17 cellular contexts compared by ENCODE assay signal in genomic region chr1:7641587-7642417, GRCh38.
A peak's percentile ranks its signal among the peaks of the same experiment; 100 is the strongest.
DNase-seq lines count a peak whose midpoint lies in the region; FAIRE-seq and TF ChIP-seq lines count a peak whose summit lies in the region.
"Had no signal": no experiment of that assay in that cellular context is flagged by ENCODE, and none has a peak within 500 bp of the region (broad histone marks: within the 10 kb centered on the region; RNA-seq: fewer than 3 reads in every experiment).

No MANE protein-coding gene starts in this region.

- H3K27ac ChIP-seq in H1 (ENCODE audit: low read depth, low read length) = no peak overlapping the region
- H3K27ac ChIP-seq: esophagus muscularis mucosa, upper lobe of left lung had no signal

- no peaks in the 10 kb centered on the region for H3K4me1 ChIP-seq in H1 (replicated peaks in 1 of 4; ENCODE audit: control insufficient read depth in 3 of 4, insufficient read depth in 4 of 4, low read length in 3 of 4)

- H3K9ac ChIP-seq in H1 (replicated peaks in 1 of 4; ENCODE audit: extremely low read depth in 1 of 4, low read depth in 3 of 4, low read length in 3 of 4) = no peak overlapping the region

- no peaks in the 10 kb centered on the region for H3K27me3 ChIP-seq in H1 (replicated peaks in 1 of 4; ENCODE audit: control insufficient read depth in 3 of 4, extremely low read depth in 1 of 4, insufficient read depth in 3 of 4, low read length in 3 of 4)
- H3K27me3 ChIP-seq: esophagus muscularis mucosa, upper lobe of left lung had no signal

- H2AFZ ChIP-seq in H1 (ENCODE audit: low read length) = no peak overlapping the region

- no peaks in the 10 kb centered on the region for H3K79me2 ChIP-seq in H1 (ENCODE audit: control insufficient read depth in 1 of 2, insufficient read depth in 2 of 2, low read length in 2 of 2)

- no peak for TF ChIP-seq POLR2A in H1 (IDR thresholded peaks at IDR 0.05; ENCODE audit: control extremely low read depth in 1 of 2, low read depth in 2 of 2, low read length in 2 of 2)

- no peaks in the 10 kb centered on the region for H3K23me2 ChIP-seq in H1 (ENCODE audit: low read depth, low read length)

- no peak overlapping the region for H2AK5ac ChIP-seq in H1 (ENCODE audit: low read depth, low read length)

- no peaks in the 10 kb centered on the region for H4K20me1 ChIP-seq in H1 (replicated peaks in 1 of 2; ENCODE audit: control insufficient read depth in 1 of 2, insufficient read depth in 2 of 2, low read length in 2 of 2)

- H3K56ac ChIP-seq in H1 (replicated peaks; ENCODE audit: insufficient read length, low read depth, low read length) = no peak overlapping the region

- no peak overlapping the region for H2BK120ac ChIP-seq in H1 (replicated peaks; ENCODE audit: low read depth, low read length)

- TF ChIP-seq EP300 in H1 (IDR thresholded peaks at IDR 0.05; ENCODE audit: borderline replicate concordance in 1 of 2, low read depth in 2 of 2, low read length in 2 of 2) = no peak

- peak in 1 of 2 experiments; percentile 30; a peak in 2 of 4 replicates for TF ChIP-seq RAD21 in H1 (IDR thresholded peaks at IDR 0.05 in 1 of 2, conservative IDR thresholded peaks at IDR 0.05 in 1 of 2; ENCODE audit: low read depth in 2 of 2, low read length in 2 of 2)

- POLR2A ChIA-PET in H1 (lab: Charles Lee; ENCODE audit: partially characterized antibody) = interaction anchor here (0.8 kb wide), 1 partner anchor 9 kb away, joined by 4 read pairs; no protein-coding TSS in a partner anchor

- peak overlapping the region; percentile 65; the same call in 1 of the 2 replicates for H4K8ac ChIP-seq in H1 (ENCODE audit: extremely low read depth, insufficient read depth, low read length)

- H3K4ac ChIP-seq in H1 (replicated peaks; ENCODE audit: insufficient read length, low read depth, low read length) = no peak overlapping the region

- H3K23ac ChIP-seq in H1 (ENCODE audit: insufficient read length) = no peak overlapping the region

- H3K4me2 ChIP-seq in H1 (ENCODE audit: insufficient read depth in 1 of 2, low read depth in 2 of 2, low read length in 2 of 2) = no peak overlapping the region

- H4K91ac ChIP-seq in H1 (replicated peaks; ENCODE audit: insufficient read length, low read length) = no peak overlapping the region

- H3K36me3 ChIP-seq in H1 (ENCODE audit: control insufficient read depth in 2 of 4, insufficient read depth in 4 of 4, low read length in 3 of 4) = no peaks in the 10 kb centered on the region
- H3K36me3 ChIP-seq: esophagus muscularis mucosa, upper lobe of left lung had no signal

- peak; percentile 7 to 40 (median 21); a peak in 2 of 4 replicates for TF ChIP-seq CTCF in H1 (IDR thresholded peaks at IDR 0.05; ENCODE audit: control extremely low read depth in 1 of 3, insufficient read depth in 1 of 3, low read depth in 1 of 3, low read length in 3 of 3)

- FAIRE-seq in H1 (lab: Jason Lieb, UNC) = no peak
- FAIRE-seq: HTR-8/SVneo had no signal

- H2BK15ac ChIP-seq in H1 (ENCODE audit: low read length) = no peak overlapping the region

- 0 out of 4 replicates have a peak, but pooled peaks cover 0 to 3% of the 10 kb centered on the region in 2 experiments for H3K9me3 ChIP-seq in H1 (ENCODE audit: insufficient read depth in 2 of 2, low read depth in 1 of 2, low read length in 1 of 2)
- H3K9me3 ChIP-seq: esophagus muscularis mucosa, upper lobe of left lung had no signal

- no peak overlapping the region for H3K18ac ChIP-seq in H1 (ENCODE audit: extremely low read depth, low read length)

- H3K4me3 ChIP-seq in H1 (ENCODE audit: extremely low read depth in 1 of 4, insufficient read depth in 2 of 4, low read depth in 3 of 4, low read length in 4 of 4) = no peak overlapping the region
- H3K4me3 ChIP-seq: esophagus muscularis mucosa, upper lobe of left lung had no signal

- no peak overlapping the region for H3K14ac ChIP-seq in H1 (ENCODE audit: insufficient read length)

- DNase-seq in NCI-H82 (lab: John Stamatoyannopoulos, UW) = peak; percentile 46
- DNase-seq in NCI-H82 treated with DMSO at 0.1 percent for 48 hours (lab: John Stamatoyannopoulos, UW; ENCODE audit: unreplicated experiment) = no peak
- peak; percentile 3 for DNase-seq in NCI-H69 (lab: John Stamatoyannopoulos, UW)
- DNase-seq in H1 (ENCODE audit: low read depth in 1 of 2, low spot score in 2 of 2) = no peak
- peak; percentile 13 for DNase-seq in renal cortical epithelial cell (ENCODE audit: low read depth)
- no peak for DNase-seq in DMS153 (lab: John Stamatoyannopoulos, UW)
- DNase-seq in activated CD4-positive, alpha-beta T cell treated with anti-CD3 and anti-CD28 coated beads for 4 hours = no peak
- no peak for DNase-seq in activated CD4-positive, alpha-beta T cell treated with anti-CD3 and anti-CD28 coated beads, Interleukin-2, amount 50 U/mL, for 1 hour
- DNase-seq: activated B cell treated with CpG ODN at 0.5 μM for 24 hours; CD4-positive, alpha-beta memory T cell; NCI-H2029 treated with DMSO at 0.1 percent for 48 hours; stimulated activated CD4-positive, alpha-beta T cell treated with anti-CD3 and anti-CD28 coated beads, Interleukin-15, amount 100 ng/mL, for 24 hours; stimulated activated naive CD4-positive, alpha-beta T cell; T-helper 1 cell; upper lobe of left lung had no signal

- WGBS in H1 (ENCODE audit: extremely low coverage in 1 of 2, insufficient coverage in 1 of 2, insufficient read length in 1 of 2, insufficient replicate concordance in 2 of 2, low coverage in 1 of 2, low lambda C conversion rate in 2 of 2, missing lambda C conversion rate in 1 of 2), 2 experiments = 87% methylated on average over 11 of the region's 18 CpGs; no CpG with 5 or more reads in 1 of the 2 experiments

- no peaks in the 10 kb centered on the region for H3K79me1 ChIP-seq in H1 (ENCODE audit: low read depth, low read length)

- 0 out of 2 replicates have a peak overlapping the region, but pooled peaks have one; percentile 27 for H2BK12ac ChIP-seq in H1 (ENCODE audit: low read depth, low read length)

- no peak overlapping the region for H4K5ac ChIP-seq in H1 (ENCODE audit: insufficient read length, low read depth, low read length)

- no peak overlapping the region for H2BK5ac ChIP-seq in H1 (ENCODE audit: low read depth, low read length)

- CTCF ChIA-PET in H1 (lab: Charles Lee; ENCODE audit: partially characterized antibody) = interaction anchor here (0.8 to 5.3 kb wide), 13 partner anchors 11 to 188 kb away, joined by 3 to 36 read pairs (median 4); no protein-coding TSS in a partner anchor

- H2BK20ac ChIP-seq in H1 (ENCODE audit: low read length) = 0 out of 2 replicates have a peak overlapping the region, but pooled peaks have one; percentile 48

TF ChIP-seq in H1, 55 proteins besides CTCF, POLR2A, EP300 and RAD21:
- TF ChIP-seq TEAD4 (IDR thresholded peaks at IDR 0.05; ENCODE audit: low read depth, low read length) (no peak), YY1 (IDR thresholded peaks at IDR 0.05; ENCODE audit: low read depth, low read length) (no peak), SIX5 (IDR thresholded peaks at IDR 0.05; ENCODE audit: low read depth, low read length) (no peak), KDM5A (IDR thresholded peaks at IDR 0.05; ENCODE audit: low read length) (no peak), CREB1 (IDR thresholded peaks at IDR 0.05) (no peak), CHD1 (IDR thresholded peaks at IDR 0.05; ENCODE audit: low read depth, low read length) (no peak), TCF12 (IDR thresholded peaks at IDR 0.05; ENCODE audit: low read depth, low read length) (no peak), POLR2AphosphoS5 (IDR thresholded peaks at IDR 0.05; ENCODE audit: low read depth, low read length) (no peak), ZNF274 (IDR thresholded peaks at IDR 0.05; ENCODE audit: borderline replicate concordance, extremely low read depth, low read length) (no peak), BCL11A (IDR thresholded peaks at IDR 0.05; ENCODE audit: low read depth in 2 of 2, low read length in 2 of 2) (no peak), SIN3A (conservative IDR thresholded peaks at IDR 0.05 in 1 of 2, IDR thresholded peaks at IDR 0.05 in 1 of 2; ENCODE audit: low read depth in 1 of 2, low read length in 2 of 2) (no peak), ASH2L (IDR thresholded peaks at IDR 0.05; ENCODE audit: low read length) (no peak), JUND (IDR thresholded peaks at IDR 0.05; ENCODE audit: low read length) (no peak), CEBPB (IDR thresholded peaks at IDR 0.05; ENCODE audit: low read depth, low read length) (no peak), ATF3 (IDR thresholded peaks at IDR 0.05; ENCODE audit: insufficient read depth, low read depth, low read length) (no peak), EGR1 (IDR thresholded peaks at IDR 0.05; ENCODE audit: borderline replicate concordance, low read depth, low read length) (no peak), CTBP2 (IDR thresholded peaks at IDR 0.05; ENCODE audit: borderline replicate concordance, insufficient read depth, insufficient read length, low read length) (no peak)
- TF ChIP-seq, protein P1, sequence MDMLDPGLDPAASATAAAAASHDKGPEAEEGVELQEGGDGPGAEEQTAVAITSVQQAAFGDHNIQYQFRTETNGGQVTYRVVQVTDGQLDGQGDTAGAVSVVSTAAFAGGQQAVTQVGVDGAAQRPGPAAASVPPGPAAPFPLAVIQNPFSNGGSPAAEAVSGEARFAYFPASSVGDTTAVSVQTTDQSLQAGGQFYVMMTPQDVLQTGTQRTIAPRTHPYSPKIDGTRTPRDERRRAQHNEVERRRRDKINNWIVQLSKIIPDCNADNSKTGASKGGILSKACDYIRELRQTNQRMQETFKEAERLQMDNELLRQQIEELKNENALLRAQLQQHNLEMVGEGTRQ (IDR thresholded peaks at IDR 0.05; ENCODE audit: low read length) = no peak

Comparison
In these comparisons a context has a peak if more than half of its experiments do, and no peak if none do; other contexts are left out.
1. DNase-seq: peak in NCI-H82 (single experiment), NCI-H69 (single experiment) and renal cortical epithelial cell (single experiment); none in NCI-H82 treated with DMSO at 0.1 percent for 48 hours (single experiment), H1 (0 of 2), DMS153 (single experiment), activated CD4-positive, alpha-beta T cell treated with anti-CD3 and anti-CD28 coated beads for 4 hours (0 of 2) and activated CD4-positive, alpha-beta T cell treated with anti-CD3 and anti-CD28 coated beads, Interleukin-2, amount 50 U/mL, for 1 hour (single experiment).